ENCODE assay signal across 37 cellular contexts in genomic region chr2:13066673-13067072, GRCh38.
"Had no signal": no experiment of that assay in that cellular context is flagged by ENCODE, and none has a peak within 500 bp of the region (broad histone marks: within the 10 kb centered on the region; RNA-seq: fewer than 3 reads in every experiment).

No MANE protein-coding gene starts in this region.

- H3K4me3 Mint-ChIP-seq: activated naive CD4-positive, alpha-beta T cell treated with anti-CD3 and anti-CD28 coated beads for 36 hours; activated naive CD4-positive, alpha-beta T cell treated with anti-CD3 and anti-CD28 coated beads, Interleukin-2, amount 10 ng/mL, durations not matched to agents 7 days and 5 days; activated naive CD4-positive, alpha-beta T cell treated with anti-CD3 and anti-CD28 coated beads, Interleukin-2, amount 50 U/mL, for 24 hours; activated naive CD8-positive, alpha-beta T cell; activated naive CD8-positive, alpha-beta T cell treated with anti-CD3 and anti-CD28 coated beads for 36 hours; activated naive CD8-positive, alpha-beta T cell treated with anti-CD3 and anti-CD28 coated beads, Interleukin-2, amount 10 ng/mL, durations not matched to agents 7 days and 5 days; activated naive CD8-positive, alpha-beta T cell treated with anti-CD3 and anti-CD28 coated beads, Interleukin-2, amount 50 U/mL, for 24 hours; activated T-cell treated with anti-CD3 and anti-CD28 coated beads, Interleukin-2, amount 50 U/mL, for 24 hours; activated T-cell treated with anti-CD3 and anti-CD28 coated beads, Interleukin-2, amount 50 U/mL, for 4 hours; activated T-cell treated with anti-CD3 and anti-CD28 coated beads, Interleukin-2, amount 50 U/mL, for 72 hours; activated T-helper 1 cell treated with anti-CD3 and anti-CD28 coated beads, Interleukin-12 subunit alpha, Interleukin-12 subunit beta, Interleukin-2, Interleukin-4 antibody, amounts not matched to agents 30 ng/mL and 10 ng/mL and 1 ng/mL, durations not matched to agents 14 hours and 24 hours and 36 hours; activated T-helper 17 cell treated with anti-CD3 and anti-CD28 coated beads, Interleukin-2, amount 50 U/mL, for 72 hours; brain; central memory CD8-positive, alpha-beta T cell had no signal

- H3K27ac Mint-ChIP-seq: activated naive CD4-positive, alpha-beta T cell treated with anti-CD3 and anti-CD28 coated beads for 36 hours; activated naive CD4-positive, alpha-beta T cell treated with anti-CD3 and anti-CD28 coated beads, Interleukin-2, amount 10 ng/mL, durations not matched to agents 7 days and 5 days; activated naive CD4-positive, alpha-beta T cell treated with anti-CD3 and anti-CD28 coated beads, Interleukin-2, amount 50 U/mL, for 24 hours; activated naive CD4-positive, alpha-beta T cell treated with anti-CD3 and anti-CD28 coated beads, Interleukin-2, amount 50 U/mL, for 72 hours; activated naive CD8-positive, alpha-beta T cell; activated naive CD8-positive, alpha-beta T cell treated with anti-CD3 and anti-CD28 coated beads for 36 hours; activated naive CD8-positive, alpha-beta T cell treated with anti-CD3 and anti-CD28 coated beads, Interleukin-2, amount 10 ng/mL, durations not matched to agents 7 days and 5 days; activated naive CD8-positive, alpha-beta T cell treated with anti-CD3 and anti-CD28 coated beads, Interleukin-2, amount 50 U/mL, for 24 hours; activated T-cell treated with anti-CD3 and anti-CD28 coated beads, Interleukin-2, amount 50 U/mL, for 24 hours; activated T-cell treated with anti-CD3 and anti-CD28 coated beads, Interleukin-2, amount 50 U/mL, for 72 hours; activated T-helper 1 cell treated with anti-CD3 and anti-CD28 coated beads, Interleukin-12 subunit alpha, Interleukin-12 subunit beta, Interleukin-2, Interleukin-4 antibody, amounts not matched to agents 30 ng/mL and 10 ng/mL and 1 ng/mL, durations not matched to agents 14 hours and 24 hours and 36 hours; activated T-helper 17 cell treated with anti-CD3 and anti-CD28 coated beads, Interleukin-2, amount 50 U/mL, for 72 hours; activated T-helper 2 cell treated with anti-CD3 and anti-CD28 coated beads, Interferon-gamma antibody, Interleukin-2, Interleukin-4, amounts not matched to agents 10 μg/mL and 5 μg/mL and 100 μg/mL, durations not matched to agents 14 hours and 24 hours and 36 hours; brain had no signal

- H3K4me1 Mint-ChIP-seq: activated naive CD4-positive, alpha-beta T cell treated with anti-CD3 and anti-CD28 coated beads, Interleukin-2, amount 10 ng/mL, durations not matched to agents 7 days and 5 days; activated naive CD4-positive, alpha-beta T cell treated with anti-CD3 and anti-CD28 coated beads, Interleukin-2, amount 50 U/mL, for 24 hours; activated naive CD8-positive, alpha-beta T cell treated with anti-CD3 and anti-CD28 coated beads for 36 hours; activated naive CD8-positive, alpha-beta T cell treated with anti-CD3 and anti-CD28 coated beads, Interleukin-2, amount 10 ng/mL, durations not matched to agents 7 days and 5 days; activated naive CD8-positive, alpha-beta T cell treated with anti-CD3 and anti-CD28 coated beads, Interleukin-2, amount 50 U/mL, for 24 hours; activated T-helper 17 cell treated with anti-CD3 and anti-CD28 coated beads, Interleukin-2, amount 50 U/mL, for 72 hours; brain; central memory CD8-positive, alpha-beta T cell had no signal

- H3K27me3 ChIP-seq: adrenal gland, ascending aorta, body of pancreas, brain microvascular endothelial cell, breast epithelium, cardiac muscle cell had no signal

- DNase-seq: activated effector memory CD4-positive, alpha-beta T cell treated with anti-CD3 and anti-CD28 coated beads, Interleukin-2, amount 50 U/mL, for 16 hours; activated effector memory CD4-positive, alpha-beta T cell treated with Interleukin-2 at 50 U/mL for 16 hours; activated gamma-delta T cell; activated gamma-delta T cell treated with Interleukin-2 at 50 U/mL for 16 hours; activated naive CD4-positive, alpha-beta T cell; activated naive CD4-positive, alpha-beta T cell treated with anti-CD3 and anti-CD28 coated beads for 36 hours; activated naive CD4-positive, alpha-beta T cell treated with anti-CD3 and anti-CD28 coated beads, Interleukin-2, amount 10 ng/mL, durations not matched to agents 7 days and 5 days; activated naive CD4-positive, alpha-beta T cell treated with anti-CD3 and anti-CD28 coated beads, Interleukin-2, amount 50 U/mL, for 16 hours; activated naive CD4-positive, alpha-beta T cell treated with Interleukin-2 at 50 U/mL for 16 hours; activated naive CD8-positive, alpha-beta T cell treated with anti-CD3 and anti-CD28 coated beads for 36 hours; activated naive CD8-positive, alpha-beta T cell treated with anti-CD3 and anti-CD28 coated beads, Interleukin-2, amount 10 ng/mL, durations not matched to agents 7 days and 5 days; activated naive CD8-positive, alpha-beta T cell treated with anti-CD3 and anti-CD28 coated beads, Interleukin-2, amount 50 U/mL, for 24 hours; activated T-cell treated with anti-CD3 and anti-CD28 coated beads, Interleukin-2, amount 50 U/mL, for 24 hours; activated T-cell treated with anti-CD3 and anti-CD28 coated beads, Interleukin-2, amount 50 U/mL, for 4 hours; activated T-cell treated with anti-CD3 and anti-CD28 coated beads, Interleukin-2, amount 50 U/mL, for 48 hours; activated T-cell treated with anti-CD3 and anti-CD28 coated beads, Interleukin-2, amount 50 U/mL, for 72 hours; adrenal gland; amniotic stem cell; amygdala; anterior cingulate cortex; aorta; body of pancreas; brain microvascular endothelial cell; caudate nucleus; central memory CD4-positive, alpha-beta T cell; cerebellar nuclear complex had no signal

- H3K27me3 Mint-ChIP-seq: activated naive CD4-positive, alpha-beta T cell treated with anti-CD3 and anti-CD28 coated beads, Interleukin-2, amount 10 ng/mL, durations not matched to agents 7 days and 5 days; brain had no signal

- H3K36me3 Mint-ChIP-seq: activated naive CD4-positive, alpha-beta T cell treated with anti-CD3 and anti-CD28 coated beads, Interleukin-2, amount 10 ng/mL, durations not matched to agents 7 days and 5 days; activated naive CD4-positive, alpha-beta T cell treated with anti-CD3 and anti-CD28 coated beads, Interleukin-2, amount 50 U/mL, for 24 hours; activated naive CD4-positive, alpha-beta T cell treated with anti-CD3 and anti-CD28 coated beads, Interleukin-2, amount 50 U/mL, for 72 hours; activated naive CD8-positive, alpha-beta T cell; activated naive CD8-positive, alpha-beta T cell treated with anti-CD3 and anti-CD28 coated beads for 36 hours; activated naive CD8-positive, alpha-beta T cell treated with anti-CD3 and anti-CD28 coated beads, Interleukin-2, amount 10 ng/mL, durations not matched to agents 7 days and 5 days; brain had no signal

- H3K9me3 Mint-ChIP-seq: activated naive CD4-positive, alpha-beta T cell treated with anti-CD3 and anti-CD28 coated beads for 36 hours; activated naive CD4-positive, alpha-beta T cell treated with anti-CD3 and anti-CD28 coated beads, Interleukin-2, amount 10 ng/mL, durations not matched to agents 7 days and 5 days; activated naive CD4-positive, alpha-beta T cell treated with anti-CD3 and anti-CD28 coated beads, Interleukin-2, amount 50 U/mL, for 24 hours; activated naive CD4-positive, alpha-beta T cell treated with anti-CD3 and anti-CD28 coated beads, Interleukin-2, amount 50 U/mL, for 72 hours; activated naive CD8-positive, alpha-beta T cell treated with anti-CD3 and anti-CD28 coated beads for 36 hours; activated naive CD8-positive, alpha-beta T cell treated with anti-CD3 and anti-CD28 coated beads, Interleukin-2, amount 10 ng/mL, durations not matched to agents 7 days and 5 days; activated naive CD8-positive, alpha-beta T cell treated with anti-CD3 and anti-CD28 coated beads, Interleukin-2, amount 50 U/mL, for 24 hours; activated T-cell treated with anti-CD3 and anti-CD28 coated beads, Interleukin-2, amount 50 U/mL, for 24 hours; activated T-cell treated with anti-CD3 and anti-CD28 coated beads, Interleukin-2, amount 50 U/mL, for 4 hours; activated T-cell treated with anti-CD3 and anti-CD28 coated beads, Interleukin-2, amount 50 U/mL, for 72 hours; activated T-helper 1 cell treated with anti-CD3 and anti-CD28 coated beads, Interleukin-12 subunit alpha, Interleukin-12 subunit beta, Interleukin-2, Interleukin-4 antibody, amounts not matched to agents 30 ng/mL and 10 ng/mL and 1 ng/mL, durations not matched to agents 14 hours and 24 hours and 36 hours; activated T-helper 17 cell treated with anti-CD3 and anti-CD28 coated beads, Interleukin-2, amount 50 U/mL, for 72 hours; activated T-helper 2 cell treated with anti-CD3 and anti-CD28 coated beads, Interferon-gamma antibody, Interleukin-2, Interleukin-4, amounts not matched to agents 10 μg/mL and 5 μg/mL and 100 μg/mL, durations not matched to agents 14 hours and 24 hours and 36 hours; central memory CD8-positive, alpha-beta T cell had no signal

- H3K9me3 ChIP-seq: adrenal gland, ascending aorta, body of pancreas, breast epithelium had no signal

- H3K4me1 ChIP-seq: adrenal gland, ascending aorta, body of pancreas, breast epithelium had no signal

- ATAC-seq: activated naive CD4-positive, alpha-beta T cell treated with anti-CD3 and anti-CD28 coated beads, Interleukin-2, amount 50 U/mL, for 72 hours; activated naive CD8-positive, alpha-beta T cell treated with anti-CD3 and anti-CD28 coated beads, Interleukin-2, amount 50 U/mL, for 24 hours; activated T-cell treated with anti-CD3 and anti-CD28 coated beads, Interleukin-2, amount 50 U/mL, for 4 hours; activated T-cell treated with anti-CD3 and anti-CD28 coated beads, Interleukin-2, amount 50 U/mL, for 72 hours; activated T-helper 17 cell treated with anti-CD3 and anti-CD28 coated beads, Interleukin-2, amount 50 U/mL, for 72 hours; body of pancreas had no signal

- H3K36me3 ChIP-seq: adrenal gland, ascending aorta, brain microvascular endothelial cell, breast epithelium, cardiac muscle cell had no signal

- H3K27ac ChIP-seq: adrenal gland, ascending aorta, body of pancreas, brain microvascular endothelial cell, breast epithelium, cardiac muscle cell had no signal

- H3K4me3 ChIP-seq: adrenal gland, ascending aorta, body of pancreas, breast epithelium, cardiac muscle cell had no signal
